In the genomic region with DNA sequence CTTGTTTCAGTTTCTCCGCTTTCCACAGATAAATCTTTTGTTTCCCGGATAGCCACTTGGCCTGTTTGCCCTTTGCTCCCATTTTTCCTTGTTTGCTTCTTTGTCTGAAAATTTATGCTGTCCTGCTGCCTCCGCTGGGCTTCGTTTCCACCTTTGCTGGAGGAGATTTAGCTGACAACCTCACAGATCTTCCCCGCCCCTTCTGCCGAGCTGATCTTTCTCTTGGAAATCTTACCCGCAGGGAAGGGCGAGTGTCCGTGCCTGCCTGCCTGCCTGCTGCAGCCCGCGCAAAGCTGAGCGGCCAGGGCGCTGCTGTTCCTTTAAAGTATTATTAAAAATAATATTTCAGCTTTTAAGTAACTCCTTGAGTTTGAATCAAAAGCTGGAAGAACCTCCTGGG, we compare ENCODE assay signal across 13 cellular contexts. TPM values are rescaled to one million over a fixed set of nuclear protein-coding genes. Genes with fewer than 3 reads are reported as not detected.
A peak's percentile ranks its signal among the peaks of the same experiment; 100 is the strongest.
DNase-seq lines count a peak whose midpoint lies in the region; ATAC-seq and TF ChIP-seq lines count a peak whose summit lies in the region.
"Had no signal": no experiment of that assay in that cellular context is flagged by ENCODE, and none has a peak within 500 bp of the region (broad histone marks: within the 10 kb centered on the region; RNA-seq: fewer than 3 reads in every experiment).

No MANE protein-coding gene starts in this region.

- H3K9me3 ChIP-seq in duodenal mucosa (ENCODE audit: control insufficient read depth in 1 of 2, low read length in 2 of 2): no peaks in the 10 kb centered on the region
- H3K9me3 ChIP-seq: sigmoid colon, SK-N-SH had no signal

- no peak overlapping the region for H3K18ac ChIP-seq in mesendoderm (ENCODE audit: low read length)

- no CpG with 5 or more reads among the region's 13 CpGs for WGBS in mesendoderm (ENCODE audit: extremely low coverage, insufficient coverage, low lambda C conversion rate)

- H3K4me3 Mint-ChIP-seq in stimulated activated naive CD8-positive, alpha-beta T cell treated with anti-CD3 and anti-CD28 coated beads, Interleukin-15, Interleukin-2, amounts not matched to agents 100 ng/mL and 50 ng/mL, for 24 hours: no peak overlapping the region
- H3K4me3 Mint-ChIP-seq in stimulated activated naive CD8-positive, alpha-beta T cell treated with anti-CD3 and anti-CD28 coated beads, Interleukin-15, amount 100 ng/mL, for 72 hours: no peak overlapping the region

- peaks cover 3% of the 10 kb centered on the region for H3K27me3 Mint-ChIP-seq in stimulated activated naive CD8-positive, alpha-beta T cell treated with anti-CD3 and anti-CD28 coated beads, Interleukin-15, Interleukin-2, amounts not matched to agents 100 ng/mL and 50 ng/mL, for 24 hours
- no peaks in the 10 kb centered on the region for H3K27me3 Mint-ChIP-seq in stimulated activated naive CD8-positive, alpha-beta T cell treated with anti-CD3 and anti-CD28 coated beads, Interleukin-15, amount 100 ng/mL, for 72 hours

- no peak overlapping the region for H3K4ac ChIP-seq in mesendoderm (ENCODE audit: low read depth, low read length)

- no peak overlapping the region for H2BK15ac ChIP-seq in mesendoderm (replicated peaks; ENCODE audit: low read depth)

- no peak overlapping the region for H3K23ac ChIP-seq in mesendoderm (ENCODE audit: low read length)

- H3K4me1 Mint-ChIP-seq in stimulated activated naive CD8-positive, alpha-beta T cell treated with anti-CD3 and anti-CD28 coated beads, Interleukin-15, Interleukin-2, amounts not matched to agents 100 ng/mL and 50 ng/mL, for 24 hours (ENCODE audit: low read depth): peaks cover 39% of the 10 kb centered on the region
- H3K4me1 Mint-ChIP-seq in stimulated activated naive CD8-positive, alpha-beta T cell treated with anti-CD3 and anti-CD28 coated beads, Interleukin-15, amount 100 ng/mL, for 72 hours: peaks cover 41% of the 10 kb centered on the region

- H2BK5ac ChIP-seq in mesendoderm (ENCODE audit: low read length): no peak overlapping the region

- no peak overlapping the region for H4K8ac ChIP-seq in mesendoderm (ENCODE audit: low read depth, low read length)

- H3K27ac Mint-ChIP-seq in stimulated activated naive CD8-positive, alpha-beta T cell treated with anti-CD3 and anti-CD28 coated beads, Interleukin-15, Interleukin-2, amounts not matched to agents 100 ng/mL and 50 ng/mL, for 24 hours: peak overlapping the region; percentile 100
- H3K27ac Mint-ChIP-seq in stimulated activated naive CD8-positive, alpha-beta T cell treated with anti-CD3 and anti-CD28 coated beads, Interleukin-15, amount 100 ng/mL, for 72 hours: no peak overlapping the region

- H3K4me3 ChIP-seq in duodenal mucosa (ENCODE audit: low read depth in 1 of 2, low read length in 2 of 2) (peak overlapping the region; percentile 27 to 43), mesendoderm (ENCODE audit: low read length) (no peak overlapping the region), dorsolateral prefrontal cortex (no peak overlapping the region)

- H3K36me3 ChIP-seq in duodenal mucosa (ENCODE audit: control insufficient read depth in 1 of 2, insufficient read depth in 2 of 2, low read length in 2 of 2) (peaks cover 14 to 19% of the 10 kb centered on the region in 2 donors), mesendoderm (ENCODE audit: control insufficient read depth, insufficient read depth, low read length) (no peaks in the 10 kb centered on the region)

- H2AK5ac ChIP-seq in mesendoderm (ENCODE audit: low read length): no peak overlapping the region

- intact Hi-C loops in dorsolateral prefrontal cortex (cut with DNase I): loop anchor here (2.0 to 5.0 kb wide), 3 partner anchors 25 to 390 kb away; a partner anchor contains a TSS

- peak overlapping the region; percentile 74 for H3K56ac ChIP-seq in mesendoderm (ENCODE audit: low read length)

- no peak for ATAC-seq in stimulated activated naive CD8-positive, alpha-beta T cell treated with anti-CD3 and anti-CD28 coated beads, Interleukin-15, amount 100 ng/mL, for 72 hours
- ATAC-seq in GM19455 (IDR thresholded peaks at IDR 0.05; ENCODE audit: unreplicated experiment): no peak

- H3K27me3 ChIP-seq in duodenal mucosa (ENCODE audit: control insufficient read depth in 1 of 2, insufficient read depth in 2 of 2, low read length in 2 of 2) (no peaks in the 10 kb centered on the region), mesendoderm (ENCODE audit: insufficient read depth, low read length, poor library complexity) (no peaks in the 10 kb centered on the region), dorsolateral prefrontal cortex (no peaks in the 10 kb centered on the region)
- H3K27me3 ChIP-seq: sigmoid colon had no signal

- H3K9ac ChIP-seq in duodenal mucosa (ENCODE audit: low read depth in 1 of 2, low read length in 2 of 2) (peak overlapping the region; percentile 19 to 65), mesendoderm (ENCODE audit: low read length) (peak overlapping the region; percentile 63)

- no peaks in the 10 kb centered on the region for H3K79me1 ChIP-seq in mesendoderm (ENCODE audit: low read length)

- H2BK120ac ChIP-seq in mesendoderm (ENCODE audit: low read depth, low read length): no peak overlapping the region

- TF ChIP-seq CTCF in GM20000 (IDR thresholded peaks at IDR 0.05; ENCODE audit: extremely low read depth, missing control alignments) (no peak), dorsolateral prefrontal cortex (IDR thresholded peaks at IDR 0.05 in 54 of 56, conservative IDR thresholded peaks at IDR 0.05 in 2 of 56; ENCODE audit: low read depth in 1 of 56, partially characterized antibody in 56 of 56) (no peak)

- peak overlapping the region; percentile 2 for H3K4me2 ChIP-seq in mesendoderm (ENCODE audit: low read length)

- peaks cover 30% of the 10 kb centered on the region for H3K79me2 ChIP-seq in mesendoderm (ENCODE audit: control insufficient read depth, insufficient read depth, low read length)

- H3K27ac ChIP-seq in duodenal mucosa (ENCODE audit: low read depth, low read length): no peak overlapping the region
- H3K27ac ChIP-seq in mesendoderm (ENCODE audit: low read depth, low read length): no peak overlapping the region
- no peak overlapping the region for H3K27ac ChIP-seq in dorsolateral prefrontal cortex

- no peaks in the 10 kb centered on the region for H3K9me3 Mint-ChIP-seq in stimulated activated naive CD8-positive, alpha-beta T cell treated with anti-CD3 and anti-CD28 coated beads, Interleukin-15, Interleukin-2, amounts not matched to agents 100 ng/mL and 50 ng/mL, for 24 hours
- H3K9me3 Mint-ChIP-seq in stimulated activated naive CD8-positive, alpha-beta T cell treated with anti-CD3 and anti-CD28 coated beads, Interleukin-15, amount 100 ng/mL, for 72 hours: no peaks in the 10 kb centered on the region

- peaks cover 39% of the 10 kb centered on the region for H3K36me3 Mint-ChIP-seq in stimulated activated naive CD8-positive, alpha-beta T cell treated with anti-CD3 and anti-CD28 coated beads, Interleukin-15, Interleukin-2, amounts not matched to agents 100 ng/mL and 50 ng/mL, for 24 hours (ENCODE audit: low read depth)

- DNase-seq in stimulated activated naive CD8-positive, alpha-beta T cell treated with anti-CD3 and anti-CD28 coated beads, Interleukin-15, amount 100 ng/mL, for 72 hours: no peak
- DNase-seq in mesendoderm (peak; percentile 63), GM03348 (ENCODE audit: low spot score) (no peak), GM20000 (ENCODE audit: low spot score) (no peak), dorsolateral prefrontal cortex (no peak)
- DNase-seq: amniotic stem cell, HCEC 1CT, MM.1S, sigmoid colon had no signal

- H3K4me1 ChIP-seq in duodenal mucosa (ENCODE audit: control insufficient read depth in 1 of 2, insufficient read depth in 2 of 2, low read length in 2 of 2) (peaks cover 22 to 23% of the 10 kb centered on the region in 2 donors), mesendoderm (ENCODE audit: control insufficient read depth, low read depth, low read length) (peaks cover 5% of the 10 kb centered on the region)

- H4K5ac ChIP-seq in mesendoderm (ENCODE audit: low read length): peak overlapping the region; percentile 93

RNA-seq across cellular contexts. Expression of a gene that starts 1.4 kb away (rescaled TPM):
- polyA plus RNA-seq in mesendoderm (2013, experiment 1 of 2): 402 TPM
- polyA plus RNA-seq in mesendoderm (2013, experiment 2 of 2): 401 TPM
- 100 to 1,000 TPM; 119 to 262 (median 192) TPM for total RNA-seq in dorsolateral prefrontal cortex

RNA-seq across cellular contexts. Expression of a gene that starts 26.0 kb away (rescaled TPM):
- polyA plus RNA-seq in mesendoderm (2013, experiment 1 of 2): 0.93 TPM
- 0.63 TPM for polyA plus RNA-seq in mesendoderm (2013, experiment 2 of 2)
- 10 to 100 TPM in 57 of 120 experiments, 1 to 10 TPM in 63; 3.1 to 15.6 (median 9.6) TPM for total RNA-seq in dorsolateral prefrontal cortex

RNA-seq across cellular contexts. Expression of a gene that starts 26.2 kb away (rescaled TPM):
- polyA plus RNA-seq in mesendoderm (2013, experiment 1 of 2): 4.9 TPM
- 5.8 TPM for polyA plus RNA-seq in mesendoderm (2013, experiment 2 of 2)
- 10 to 100 TPM in 119 of 120 experiments, 1 to 10 TPM in 1; 8.9 to 25.8 (median 16.2) TPM for total RNA-seq in dorsolateral prefrontal cortex

Comparison
In these comparisons a context has a peak if more than half of its experiments do, and no peak if none do; other contexts are left out.
1. H3K4me3 ChIP-seq: peak in duodenal mucosa (2 of 2); none in mesendoderm (single experiment) and dorsolateral prefrontal cortex (0 of 59).